Comparison of ENCODE assay signal across 11 cellular contexts in the genomic region with DNA sequence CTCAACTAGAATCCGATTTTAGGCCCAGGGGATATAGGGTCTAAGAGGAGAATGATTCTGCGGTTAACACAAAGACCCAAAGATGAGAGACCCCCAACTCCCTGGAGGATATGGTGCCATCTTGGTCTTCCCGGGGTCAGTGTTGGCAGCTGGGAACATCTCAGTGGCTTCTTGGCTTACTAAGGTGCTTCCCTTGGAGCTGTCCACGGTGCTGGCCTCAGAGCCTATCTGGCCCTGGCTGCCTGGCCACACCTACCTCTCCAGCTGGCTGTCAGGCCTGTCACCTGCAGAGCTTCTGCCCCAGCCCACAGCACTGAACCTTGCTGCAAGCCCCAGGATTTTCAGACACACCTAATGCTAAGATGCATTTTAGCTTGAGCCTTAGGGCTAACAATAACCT.
A peak's percentile ranks its signal among the peaks of the same experiment; 100 is the strongest.
DNase-seq lines count a peak whose midpoint lies in the region; ATAC-seq, FAIRE-seq and TF ChIP-seq lines count a peak whose summit lies in the region.
"Had no signal": no experiment of that assay in that cellular context is flagged by ENCODE, and none has a peak within 500 bp of the region (broad histone marks: within the 10 kb centered on the region; RNA-seq: fewer than 3 reads in every experiment).

No MANE protein-coding gene starts in this region.

- POLR2A ChIA-PET in CD4-positive, alpha-beta memory T cell (lab: Charles Lee; ENCODE audit: partially characterized antibody) = no interaction called here

- no peaks in the 10 kb centered on the region for H3K9me3 Mint-ChIP-seq in CD4-positive, alpha-beta memory T cell

- H3K9me3 ChIP-seq in CD4-positive, alpha-beta memory T cell (ENCODE audit: control insufficient read depth in 1 of 2, low read length in 2 of 2) = no peaks in the 10 kb centered on the region
- H3K9me3 ChIP-seq: HAP-1 had no signal

- no peaks in the 10 kb centered on the region for H3K36me3 Mint-ChIP-seq in CD4-positive, alpha-beta memory T cell

- H3K27me3 ChIP-seq in bronchial epithelial cell (ENCODE audit: control insufficient read depth, insufficient read depth, low read length) = peaks cover 2% of the 10 kb centered on the region
- H3K27me3 ChIP-seq in CD4-positive, alpha-beta memory T cell (ENCODE audit: insufficient read depth, low read length) = no peaks in the 10 kb centered on the region

- H3K4me1 ChIP-seq in CD4-positive, alpha-beta memory T cell (ENCODE audit: insufficient read depth, low read length) = no peaks in the 10 kb centered on the region
- H3K4me1 ChIP-seq: HAP-1 had no signal

- DNase-seq in DMS53 (lab: John Stamatoyannopoulos, UW) (peak; percentile 51), DMS53 treated with DMSO at 0.1 percent for 48 hours (lab: John Stamatoyannopoulos, UW; ENCODE audit: unreplicated experiment) (no peak), M059J (ENCODE audit: low read depth) (peak; percentile 44), bronchial epithelial cell (ENCODE audit: low read depth) (peak; percentile 41), mucosa of gallbladder (ENCODE audit: low spot score) (peak; percentile 65), HK-2 (ENCODE audit: unreplicated experiment) (no peak)
- DNase-seq in CD4-positive, alpha-beta memory T cell = no peak
- DNase-seq: activated CD8-positive, alpha-beta memory T cell treated with anti-CD3 and anti-CD28 coated beads, Interleukin-2, amount 50 U/mL, for 4 hours had no signal

- no peak for TF ChIP-seq CTCF in bronchial epithelial cell (IDR thresholded peaks at IDR 0.05; ENCODE audit: insufficient read depth, low read length, severe bottlenecking)

- CTCF ChIA-PET in CD4-positive, alpha-beta memory T cell (lab: Charles Lee; ENCODE audit: partially characterized antibody) = no interaction called here

- H3K27ac ChIP-seq in CD4-positive, alpha-beta memory T cell (ENCODE audit: low read depth, low read length) = no peak overlapping the region
- H3K27ac ChIP-seq: 22Rv1 had no signal

- H3K27ac Mint-ChIP-seq in CD4-positive, alpha-beta memory T cell = no peak overlapping the region

- peaks cover 12 to 31% of the 10 kb centered on the region in 2 donors for H3K27me3 Mint-ChIP-seq in CD4-positive, alpha-beta memory T cell

- H3K36me3 ChIP-seq in bronchial epithelial cell (ENCODE audit: control insufficient read depth, insufficient read depth, low read length) = no peaks in the 10 kb centered on the region
- no peaks in the 10 kb centered on the region for H3K36me3 ChIP-seq in CD4-positive, alpha-beta memory T cell (ENCODE audit: insufficient read depth, low read length)
- H3K36me3 ChIP-seq: HAP-1 had no signal

- no peaks in the 10 kb centered on the region for H3K4me1 Mint-ChIP-seq in CD4-positive, alpha-beta memory T cell

- intact Hi-C loops in CD4-positive, alpha-beta memory T cell (cut with micrococcal nuclease) = no loop called here

- no peak overlapping the region for H3K4me3 Mint-ChIP-seq in CD4-positive, alpha-beta memory T cell

- FAIRE-seq in bronchial epithelial cell (lab: Jason Lieb, UNC) = peak; percentile 86

- H3K4me3 ChIP-seq in bronchial epithelial cell (ENCODE audit: low read depth, low read length) = no peak overlapping the region
- no peak overlapping the region for H3K4me3 ChIP-seq in CD4-positive, alpha-beta memory T cell (ENCODE audit: low read length in 2 of 2)
- H3K4me3 ChIP-seq: HAP-1 had no signal

- no peak for ATAC-seq in GM19467 (IDR thresholded peaks at IDR 0.05; ENCODE audit: unreplicated experiment)

Comparison
In these comparisons a context has a peak if more than half of its experiments do, and no peak if none do; other contexts are left out.
1. DNase-seq: peak in DMS53 (single experiment), M059J (single experiment), bronchial epithelial cell (single experiment) and mucosa of gallbladder (single experiment); none in DMS53 treated with DMSO at 0.1 percent for 48 hours (single experiment), CD4-positive, alpha-beta memory T cell (0 of 5) and HK-2 (single experiment).